20 cellular contexts compared by ENCODE assay signal in the genomic region with DNA sequence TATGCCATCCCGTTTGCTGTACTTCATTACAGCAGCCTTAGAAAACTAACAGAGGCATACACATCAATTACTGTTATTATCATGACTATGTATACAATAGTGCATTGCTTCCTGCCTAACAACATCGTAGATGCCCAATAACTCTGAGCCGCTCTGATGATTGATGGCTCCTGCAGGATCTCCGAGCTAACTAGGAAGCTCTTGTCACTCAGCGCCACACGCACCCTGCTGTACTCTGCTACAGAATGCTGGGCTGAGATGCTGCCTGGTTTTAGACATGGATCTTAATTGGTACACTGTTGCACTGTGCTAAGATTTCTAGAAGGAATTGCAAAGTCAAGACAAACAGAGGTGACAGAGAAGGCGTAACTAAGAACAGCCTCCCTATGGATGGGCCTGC.
DNase-seq lines count a peak whose midpoint lies in the region; TF ChIP-seq lines count a peak whose summit lies in the region.
"Had no signal": no experiment of that assay in that cellular context is flagged by ENCODE, and none has a peak within 500 bp of the region (broad histone marks: within the 10 kb centered on the region; RNA-seq: fewer than 3 reads in every experiment).

No MANE protein-coding gene starts in this region.

- H3K9ac ChIP-seq in neural cell (ENCODE audit: low read length) = no peak overlapping the region
- H3K9ac ChIP-seq: BLaER1 had no signal

- H3K9me3 Mint-ChIP-seq in Calu3 (ENCODE audit: low read depth, unreplicated experiment) = peaks cover 8% of the 10 kb centered on the region
- H3K9me3 Mint-ChIP-seq: CD8-positive, alpha-beta memory T cell had no signal

- TF ChIP-seq CTCF in neural cell (IDR thresholded peaks at IDR 0.05; ENCODE audit: poor library complexity, severe bottlenecking) = peak; percentile 4
- TF ChIP-seq CTCF in A673 (conservative IDR thresholded peaks at IDR 0.05; ENCODE audit: low read depth, low read length) = no peak
- no peak for TF ChIP-seq CTCF in Calu3 (IDR thresholded peaks at IDR 0.05; ENCODE audit: unreplicated experiment)

- no peak overlapping the region for H2AFZ ChIP-seq in neural cell (ENCODE audit: low read depth, low read length)

- peak overlapping the region; percentile 45 for H3K4me3 ChIP-seq in neural cell (ENCODE audit: low read length)
- H3K4me3 ChIP-seq in A673 (ENCODE audit: low read depth, low read length, poor library complexity, severe bottlenecking) = no peak overlapping the region
- H3K4me3 ChIP-seq: A549, BLaER1 had no signal

- H3K27me3 ChIP-seq in neural cell (ENCODE audit: insufficient read depth, low read depth, low read length) (no peaks in the 10 kb centered on the region), A673 (replicated peaks; ENCODE audit: insufficient read depth, low read depth, low read length, poor library complexity) (peaks cover 24% of the 10 kb centered on the region)
- H3K27me3 ChIP-seq: BE2C, BLaER1 had no signal

- BruUV-seq in A673 (replicated peaks; lab: Mats Ljungman, UMichigan) (no TSS peak), Calu3 (replicated peaks; lab: Mats Ljungman, UMichigan) (no TSS peak)

- POLR2A ChIA-PET in A673 (lab: Charles Lee; ENCODE audit: low non-redundant PET) = no interaction called here

- no peaks in the 10 kb centered on the region for H3K4me1 Mint-ChIP-seq in Calu3 (ENCODE audit: low read depth, unreplicated experiment)
- H3K4me1 Mint-ChIP-seq: CD14-positive monocyte; CD4-positive, alpha-beta memory T cell had no signal

- no peaks in the 10 kb centered on the region for H3K9me2 ChIP-seq in neural cell (ENCODE audit: insufficient read depth, low read length)

- no peak overlapping the region for H3K4me3 Mint-ChIP-seq in Calu3 (ENCODE audit: low read depth, unreplicated experiment)
- H3K4me3 Mint-ChIP-seq: CD14-positive monocyte; CD4-positive, alpha-beta memory T cell; CD4-positive, CD25-positive, alpha-beta regulatory T cell; CD8-positive, alpha-beta memory T cell had no signal

- peak; percentile 79 for TF ChIP-seq EP300 in neural cell (conservative IDR thresholded peaks at IDR 0.05; ENCODE audit: poor library complexity, severe bottlenecking)

- H3K27ac ChIP-seq in neural cell (ENCODE audit: low read length) (peak overlapping the region; percentile 46), A673 (ENCODE audit: low read depth, low read length, poor library complexity, severe bottlenecking) (no peak overlapping the region)
- H3K27ac ChIP-seq: 22Rv1, A549, BLaER1 had no signal

- no peaks in the 10 kb centered on the region for H3K4me1 ChIP-seq in A673 (ENCODE audit: insufficient read depth, low read length, poor library complexity, severe bottlenecking)
- H3K4me1 ChIP-seq: A549, BE2C had no signal

- H3K36me3 ChIP-seq in neural cell (ENCODE audit: insufficient read depth, low read length) (no peaks in the 10 kb centered on the region), A673 (ENCODE audit: insufficient read depth, low read length, poor library complexity, severe bottlenecking) (no peaks in the 10 kb centered on the region)
- H3K36me3 ChIP-seq: BE2C, BLaER1 had no signal

- intact Hi-C loops in A673 (cut with micrococcal nuclease; ENCODE audit: unreplicated experiment) = loop anchor here (10.0 kb wide), 1 partner anchor 1000 kb away; no protein-coding TSS in a partner anchor
- intact Hi-C loops in Calu3 (cut with micrococcal nuclease; ENCODE audit: unreplicated experiment) = no loop called here

- H3K4me2 ChIP-seq in neural cell (ENCODE audit: low read length) = peak overlapping the region; percentile 27
- H3K4me2 ChIP-seq: A549, BLaER1 had no signal

- no peak for TF ChIP-seq RAD21 in neural cell (conservative IDR thresholded peaks at IDR 0.05)

- H3K79me2 ChIP-seq in neural cell (replicated peaks; ENCODE audit: insufficient read depth, low read length) = no peaks in the 10 kb centered on the region

- no peaks in the 10 kb centered on the region for H3K9me3 ChIP-seq in neural cell (ENCODE audit: low read length)
- H3K9me3 ChIP-seq in A673 (ENCODE audit: low read depth, low read length, poor library complexity, severe bottlenecking) = no peaks in the 10 kb centered on the region
- H3K9me3 ChIP-seq: A549, BE2C had no signal

- H4K20me1 ChIP-seq in neural cell (ENCODE audit: insufficient read depth) = no peaks in the 10 kb centered on the region
- H4K20me1 ChIP-seq: BLaER1 had no signal

- H3F3A ChIP-seq in neural cell (ENCODE audit: insufficient read depth, low read length, poor library complexity, severe bottlenecking) = no peaks in the 10 kb centered on the region

- DNase-seq in NCI-H1417 (lab: John Stamatoyannopoulos, UW) (peak in 2 of 3 experiments; percentile 17 to 57), NCI-H1417 treated with DMSO at 0.1 percent for 48 hours (lab: John Stamatoyannopoulos, UW) (no peak), NCI-H82 (lab: John Stamatoyannopoulos, UW) (peak; percentile 54), NCI-H82 treated with DMSO at 0.1 percent for 48 hours (lab: John Stamatoyannopoulos, UW; ENCODE audit: unreplicated experiment) (no peak), A673 (ENCODE audit: low spot score) (no peak), Calu3 (no peak)
- DNase-seq: ACHN; BE2C; C1 segment of cervical spinal cord; CD4-positive, alpha-beta memory T cell; CD4-positive, CD25-positive, alpha-beta regulatory T cell; CD8-positive, alpha-beta memory T cell; COR-L47; DMS79 treated with DMSO at 0.1 percent for 48 hours; GF-D8 had no signal

- H3K36me3 Mint-ChIP-seq in Calu3 (ENCODE audit: insufficient read depth, unreplicated experiment) = no peaks in the 10 kb centered on the region
- H3K36me3 Mint-ChIP-seq: CD14-positive monocyte; CD4-positive, alpha-beta memory T cell; CD4-positive, CD25-positive, alpha-beta regulatory T cell; CD8-positive, alpha-beta memory T cell had no signal

- CTCF ChIA-PET in A673 (lab: Charles Lee) = no interaction called here
- CTCF ChIA-PET in Calu3 (lab: Charles Lee) = no interaction called here

- H3K27me3 Mint-ChIP-seq in Calu3 (ENCODE audit: unreplicated experiment) = no peaks in the 10 kb centered on the region
- H3K27me3 Mint-ChIP-seq: CD4-positive, CD25-positive, alpha-beta regulatory T cell had no signal

- no peak overlapping the region for H3K27ac Mint-ChIP-seq in Calu3 (ENCODE audit: unreplicated experiment)
- H3K27ac Mint-ChIP-seq: CD14-positive monocyte; CD4-positive, alpha-beta memory T cell; CD4-positive, CD25-positive, alpha-beta regulatory T cell; CD8-positive, alpha-beta memory T cell had no signal

TF ChIP-seq in neural cell, 6 proteins besides CTCF, POLR2A, EP300 and RAD21:
- no peak for TF ChIP-seq EZH2 (IDR thresholded peaks at IDR 0.05; ENCODE audit: borderline replicate concordance, insufficient read depth, low read length, poor library complexity, severe bottlenecking)
- TF ChIP-seq SMC3 (conservative IDR thresholded peaks at IDR 0.05; ENCODE audit: poor library complexity) = no peak
- peak; percentile 70 for TF ChIP-seq POLR2AphosphoS5 (IDR thresholded peaks at IDR 0.05)
- no peak for TF ChIP-seq MXI1 (conservative IDR thresholded peaks at IDR 0.05; ENCODE audit: poor library complexity, severe bottlenecking)
- no peak for TF ChIP-seq TAF1 (IDR thresholded peaks at IDR 0.05; ENCODE audit: low read depth)
- TF ChIP-seq REST (IDR thresholded peaks at IDR 0.05; ENCODE audit: borderline replicate concordance) = peak; percentile 40

Comparison
In these comparisons a context has a peak if more than half of its experiments do, and no peak if none do; other contexts are left out.
1. DNase-seq: peak in NCI-H1417 (2 of 3) and NCI-H82 (single experiment); none in NCI-H1417 treated with DMSO at 0.1 percent for 48 hours (single experiment), NCI-H82 treated with DMSO at 0.1 percent for 48 hours (single experiment), A673 (single experiment) and Calu3 (single experiment).